ENCODE assay signal across 10 cellular contexts in genomic region chr16:66948034-66948821, GRCh38. TPM values are rescaled to one million over a fixed set of nuclear protein-coding genes. Genes with fewer than 3 reads are reported as not detected.
DNase-seq lines count a peak whose midpoint lies in the region; ATAC-seq, FAIRE-seq and TF ChIP-seq lines count a peak whose summit lies in the region.
"Had no signal": no experiment of that assay in that cellular context is flagged by ENCODE, and none has a peak within 500 bp of the region (broad histone marks: within the 10 kb centered on the region; RNA-seq: fewer than 3 reads in every experiment).

No MANE protein-coding gene starts in this region.

- intact Hi-C loops in activated CD4-positive, alpha-beta memory T cell treated with anti-CD3 and anti-CD28 coated beads for 36 hours (cut with micrococcal nuclease) = no loop called here
- intact Hi-C loops in Right ventricle myocardium superior (cut with DNase I) = no loop called here

- peaks cover 36% of the 10 kb centered on the region for H3K27me3 Mint-ChIP-seq in activated CD4-positive, alpha-beta memory T cell treated with anti-CD3 and anti-CD28 coated beads for 36 hours

- DNase-seq in GM12891 (ENCODE audit: insufficient read length, low spot score) (no peak), Right ventricle myocardium superior (no peak), OCI-M2 (lab: John Stamatoyannopoulos, UW; ENCODE audit: unreplicated experiment) (no peak), frontal cortex (ENCODE audit: low spot score in 2 of 2) (no peak)
- DNase-seq in activated CD4-positive, alpha-beta memory T cell treated with anti-CD3 and anti-CD28 coated beads for 36 hours = no peak
- no peak for DNase-seq in stimulated activated CD4-positive, alpha-beta T cell treated with anti-CD3 and anti-CD28 coated beads, Interleukin-2, amount 100 ng/mL, for 24 hours

- H3K9ac ChIP-seq in skeletal muscle satellite cell (ENCODE audit: low read depth, low read length) = peak overlapping the region; percentile 16

- no peak for TF ChIP-seq POLR2A in GM12891 (IDR thresholded peaks at IDR 0.05; ENCODE audit: low read depth, low read length)

- CTCF ChIA-PET in activated CD4-positive, alpha-beta memory T cell treated with anti-CD3 and anti-CD28 coated beads for 36 hours (lab: Charles Lee) = interaction anchor here (0.6 to 1.3 kb wide), 9 partner anchors 10 to 250 kb away, joined by 3 to 7 read pairs (median 4); partner anchors contain the start of genes CES3, FBXL8 and TRADD

- FAIRE-seq in GM12891 (lab: Jason Lieb, UNC) = peak; percentile 79
- no peak for FAIRE-seq in frontal cortex (lab: Jason Lieb, UNC)

- H3K4me1 Mint-ChIP-seq in activated CD4-positive, alpha-beta memory T cell treated with anti-CD3 and anti-CD28 coated beads for 36 hours (ENCODE audit: low read depth) = peaks cover 19% of the 10 kb centered on the region
- H3K4me1 Mint-ChIP-seq: nephron had no signal

- peaks cover 2% of the 10 kb centered on the region for H3K36me3 Mint-ChIP-seq in activated CD4-positive, alpha-beta memory T cell treated with anti-CD3 and anti-CD28 coated beads for 36 hours

- peaks cover 10% of the 10 kb centered on the region for H3K4me1 ChIP-seq in skeletal muscle satellite cell (ENCODE audit: control insufficient read depth, insufficient read depth, low read length)

- peaks cover 10% of the 10 kb centered on the region for H3K36me3 ChIP-seq in skeletal muscle satellite cell (ENCODE audit: insufficient read depth, low read length)

- H3K9me3 Mint-ChIP-seq in activated CD4-positive, alpha-beta memory T cell treated with anti-CD3 and anti-CD28 coated beads for 36 hours = no peaks in the 10 kb centered on the region

- ATAC-seq in Right ventricle myocardium superior (ENCODE audit: poor library complexity) (peak; percentile 9), GM21825 (IDR thresholded peaks at IDR 0.05; ENCODE audit: unreplicated experiment) (no peak)

- peak overlapping the region; percentile 67 for H3K4me3 ChIP-seq in skeletal muscle satellite cell (ENCODE audit: low read length)

- H3K4me2 ChIP-seq in skeletal muscle satellite cell (ENCODE audit: low read length) = peak overlapping the region; percentile 99

- H3K27ac Mint-ChIP-seq in activated CD4-positive, alpha-beta memory T cell treated with anti-CD3 and anti-CD28 coated beads for 36 hours = no peak overlapping the region
- H3K27ac Mint-ChIP-seq: nephron had no signal

- POLR2A ChIA-PET in activated CD4-positive, alpha-beta memory T cell treated with anti-CD3 and anti-CD28 coated beads for 36 hours (lab: Charles Lee) = no interaction called here

- H3K27me3 ChIP-seq in skeletal muscle satellite cell (ENCODE audit: control insufficient read depth, insufficient read depth, low read length) = peaks cover 20% of the 10 kb centered on the region

- peak overlapping the region; percentile 72 for H3K4me3 Mint-ChIP-seq in activated CD4-positive, alpha-beta memory T cell treated with anti-CD3 and anti-CD28 coated beads for 36 hours
- H3K4me3 Mint-ChIP-seq: nephron had no signal

- peaks cover 3% of the 10 kb centered on the region for H3K9me3 ChIP-seq in skeletal muscle satellite cell (replicated peaks; ENCODE audit: low read length)

TF ChIP-seq in GM12891, 5 proteins besides CTCF, POLR2A, EP300 and RAD21:
- TF ChIP-seq POU2F2 (IDR thresholded peaks at IDR 0.05; ENCODE audit: low read depth, low read length) = no peak
- peak; percentile 37 for TF ChIP-seq PAX5 (IDR thresholded peaks at IDR 0.05; ENCODE audit: insufficient read depth, low read length, severe bottlenecking)
- TF ChIP-seq POLR2AphosphoS5 (IDR thresholded peaks at IDR 0.05; ENCODE audit: low read depth, low read length) = no peak
- TF ChIP-seq SPI1 (IDR thresholded peaks at IDR 0.05; ENCODE audit: low read depth, low read length) = no peak

RNA-seq across cellular contexts. Expression of gene CES3, which starts 12.8 kb away (rescaled TPM):
- polyA plus RNA-seq in GM12891 (2012; ENCODE audit: low read depth, missing spikeins) = 0.50 TPM
- 1 to 10 TPM; 1.6 to 3.0 TPM for total RNA-seq in activated CD4-positive, alpha-beta memory T cell treated with anti-CD3 and anti-CD28 coated beads for 36 hours
- total RNA-seq in Right ventricle myocardium superior = 2.0 TPM
- under 0.01 TPM in 1 of 2 replicates, not detected in the other for total RNA-seq in skeletal muscle satellite cell (2012; rRNA removed)
- total RNA-seq in frontal cortex = under 0.01 TPM

RNA-seq across cellular contexts. Expression of gene CES2, which starts 12.9 kb away (rescaled TPM):
- polyA plus RNA-seq in GM12891 (2012; ENCODE audit: low read depth, missing spikeins) = 11.6 TPM
- total RNA-seq in activated CD4-positive, alpha-beta memory T cell treated with anti-CD3 and anti-CD28 coated beads for 36 hours = 10 to 100 TPM; 32.5 to 32.7 TPM
- 114 TPM for total RNA-seq in Right ventricle myocardium superior
- total RNA-seq in skeletal muscle satellite cell (2012; rRNA removed) = 24.2 and 27.9 TPM in 2 replicates
- total RNA-seq in frontal cortex = 22.8 TPM

RNA-seq across cellular contexts. Expression of gene CIAO2B, which starts 14.0 kb away (rescaled TPM):
- polyA plus RNA-seq in GM12891 (2012; ENCODE audit: low read depth, missing spikeins) = 140 TPM
- total RNA-seq in activated CD4-positive, alpha-beta memory T cell treated with anti-CD3 and anti-CD28 coated beads for 36 hours = 100 to 1,000 TPM; 195 to 204 TPM
- total RNA-seq in Right ventricle myocardium superior (103 TPM), frontal cortex (105 TPM)
- total RNA-seq in skeletal muscle satellite cell (2012; rRNA removed) = 180 and 183 TPM in 2 replicates

RNA-seq across cellular contexts. Expression of gene RRAD, which starts 22.9 kb away (rescaled TPM):
- polyA plus RNA-seq in GM12891 (2012; ENCODE audit: low read depth, missing spikeins) = 2.7 TPM
- under 1 TPM; 0.48 to 0.65 TPM for total RNA-seq in activated CD4-positive, alpha-beta memory T cell treated with anti-CD3 and anti-CD28 coated beads for 36 hours
- 95.4 TPM for total RNA-seq in Right ventricle myocardium superior
- total RNA-seq in skeletal muscle satellite cell (2012; rRNA removed) = 3.0 and 5.9 TPM in 2 replicates
- 2.4 TPM for total RNA-seq in frontal cortex

RNA-seq across cellular contexts. Expression of gene CDH16, which starts 29.5 kb away (rescaled TPM):
- not detected for polyA plus RNA-seq in GM12891 (2012; ENCODE audit: low read depth, missing spikeins)
- total RNA-seq in activated CD4-positive, alpha-beta memory T cell treated with anti-CD3 and anti-CD28 coated beads for 36 hours = not detected
- total RNA-seq in Right ventricle myocardium superior (0.13 TPM), frontal cortex (not detected)
- total RNA-seq in skeletal muscle satellite cell (2012; rRNA removed) = not detected in 2 replicates
- total RNA-seq: LHCN-M2 had no signal
